Comparison of ENCODE assay signal across 8 cellular contexts in genomic region chr1:247110627-247111258, GRCh38. TPM values are rescaled to one million over a fixed set of nuclear protein-coding genes. Genes with fewer than 3 reads are reported as not detected.
DNase-seq lines count a peak whose midpoint lies in the region; ATAC-seq and TF ChIP-seq lines count a peak whose summit lies in the region.

No MANE protein-coding gene starts in this region.

- peaks cover 14 to 18% of the 10 kb centered on the region in 2 experiments for H3K4me1 ChIP-seq in trophoblast cell (ENCODE audit: control insufficient read depth in 1 of 2, insufficient read depth in 2 of 2, low read length in 2 of 2)

- peaks cover 2% of the 10 kb centered on the region for H3K27me3 ChIP-seq in trophoblast cell (ENCODE audit: insufficient read depth, low read length)

- peaks cover 48% of the 10 kb centered on the region for H3K27me3 Mint-ChIP-seq in activated CD4-positive, alpha-beta T cell treated with anti-CD3 and anti-CD28 coated beads, Interleukin-2, amount 10 ng/mL, durations not matched to agents 24 days and 14 days

- H3K27ac ChIP-seq in trophoblast cell (ENCODE audit: low read depth, low read length): no peak overlapping the region

- peak; percentile 63 for DNase-seq in activated CD4-positive, alpha-beta T cell treated with anti-CD3 and anti-CD28 coated beads, Interleukin-2, amount 10 ng/mL, durations not matched to agents 24 days and 14 days
- DNase-seq in fibroblast of mammary gland (ENCODE audit: low read depth) (peak; percentile 28), trophoblast cell (no peak), mucosa of gallbladder (ENCODE audit: low spot score) (no peak)

- no CpG with 5 or more reads among the region's 30 CpGs for WGBS in trophoblast cell (ENCODE audit: extremely low coverage, insufficient coverage, insufficient read length)

- no peak for TF ChIP-seq CTCF in fibroblast of mammary gland (conservative IDR thresholded peaks at IDR 0.05; ENCODE audit: control insufficient read depth, insufficient read depth, low read depth, low read length)

- peak overlapping the region; percentile 72 for H3K4ac ChIP-seq in trophoblast cell (ENCODE audit: low read depth, low read length)

- H3K4me2 ChIP-seq in trophoblast cell (ENCODE audit: low read length): peak overlapping the region; percentile 92

- peaks cover 6% of the 10 kb centered on the region for H3K4me1 Mint-ChIP-seq in activated CD4-positive, alpha-beta T cell treated with anti-CD3 and anti-CD28 coated beads, Interleukin-2, amount 10 ng/mL, durations not matched to agents 24 days and 14 days

- H4K91ac ChIP-seq in trophoblast cell (ENCODE audit: low read depth, low read length): peak overlapping the region; percentile 96

- ATAC-seq in GM18502 (IDR thresholded peaks at IDR 0.05; ENCODE audit: poor library complexity, unreplicated experiment): peak; percentile 34
- no peak for ATAC-seq in GM19455 (IDR thresholded peaks at IDR 0.05; ENCODE audit: unreplicated experiment)
- no peak for ATAC-seq in GM19452 (IDR thresholded peaks at IDR 0.05; ENCODE audit: unreplicated experiment)
- ATAC-seq in GM21786 (IDR thresholded peaks at IDR 0.05; ENCODE audit: unreplicated experiment): no peak

- peak overlapping the region; percentile 67 for H3K18ac ChIP-seq in trophoblast cell (ENCODE audit: low read length)

- H3K4me3 ChIP-seq in fibroblast of mammary gland (ENCODE audit: control insufficient read depth, low read depth, low read length): peak overlapping the region; percentile 49
- H3K4me3 ChIP-seq in trophoblast cell (ENCODE audit: low read depth, low read length): peak overlapping the region; percentile 75

- no peaks in the 10 kb centered on the region for H3K36me3 ChIP-seq in trophoblast cell (ENCODE audit: control insufficient read depth in 1 of 2, insufficient read depth in 2 of 2, low read length in 2 of 2)

- peak overlapping the region; percentile 87 for H2AFZ ChIP-seq in trophoblast cell (ENCODE audit: insufficient read depth, low read length, poor library complexity)

- peak overlapping the region; percentile 82 for H2BK120ac ChIP-seq in trophoblast cell (ENCODE audit: insufficient read depth, low read length, poor library complexity)

- no peak overlapping the region for H2BK12ac ChIP-seq in trophoblast cell (ENCODE audit: low read length)

- H3K9me3 Mint-ChIP-seq in activated CD4-positive, alpha-beta T cell treated with anti-CD3 and anti-CD28 coated beads, Interleukin-2, amount 10 ng/mL, durations not matched to agents 24 days and 14 days: peaks cover 19% of the 10 kb centered on the region

- peak overlapping the region; percentile 94 for H4K12ac ChIP-seq in trophoblast cell (ENCODE audit: low read depth, low read length)

- H3K9ac ChIP-seq in trophoblast cell (ENCODE audit: low read length): peak overlapping the region; percentile 79

- H3K14ac ChIP-seq in trophoblast cell (ENCODE audit: low read length): peak overlapping the region; percentile 92

- no peak overlapping the region for H2BK5ac ChIP-seq in trophoblast cell (ENCODE audit: low read depth, low read length, poor library complexity)

- intact Hi-C loops in activated CD4-positive, alpha-beta T cell treated with anti-CD3 and anti-CD28 coated beads, Interleukin-2, amount 10 ng/mL, durations not matched to agents 24 days and 14 days (cut with micrococcal nuclease): no loop called here

- H3K79me2 ChIP-seq in trophoblast cell (ENCODE audit: control insufficient read depth, insufficient read depth, low read length, poor library complexity): peaks cover 11% of the 10 kb centered on the region

- no peak overlapping the region for H3K23ac ChIP-seq in trophoblast cell (ENCODE audit: low read length)

- peak overlapping the region; percentile 0 for H3K27ac Mint-ChIP-seq in activated CD4-positive, alpha-beta T cell treated with anti-CD3 and anti-CD28 coated beads, Interleukin-2, amount 10 ng/mL, durations not matched to agents 24 days and 14 days

- peak overlapping the region; percentile 78 for H4K8ac ChIP-seq in trophoblast cell (ENCODE audit: low read depth, low read length)

- H3K36me3 Mint-ChIP-seq in activated CD4-positive, alpha-beta T cell treated with anti-CD3 and anti-CD28 coated beads, Interleukin-2, amount 10 ng/mL, durations not matched to agents 24 days and 14 days (ENCODE audit: low read depth): peaks cover 1% of the 10 kb centered on the region

- H3K9me3 ChIP-seq in trophoblast cell (ENCODE audit: insufficient read depth, low read depth, low read length): no peaks in the 10 kb centered on the region

- no peak overlapping the region for H2AK5ac ChIP-seq in trophoblast cell (ENCODE audit: low read length)

- peak overlapping the region; percentile 71 for H3K4me3 Mint-ChIP-seq in activated CD4-positive, alpha-beta T cell treated with anti-CD3 and anti-CD28 coated beads, Interleukin-2, amount 10 ng/mL, durations not matched to agents 24 days and 14 days

- H3K79me1 ChIP-seq in trophoblast cell (ENCODE audit: low read length): peaks cover 12% of the 10 kb centered on the region

RNA-seq across cellular contexts. Expression of gene ZNF669, which starts 6.6 kb away (rescaled TPM):
- total RNA-seq in activated CD4-positive, alpha-beta T cell treated with anti-CD3 and anti-CD28 coated beads, Interleukin-2, amount 10 ng/mL, durations not matched to agents 24 days and 14 days: 6.2 and 6.7 TPM in 2 replicates
- polyA plus RNA-seq in trophoblast cell (2013): 7.1 and 7.2 TPM in 2 replicates
- total RNA-seq in mucosa of gallbladder: 7.0 TPM

RNA-seq across cellular contexts. Expression of gene ZNF670, which starts 32.1 kb away (rescaled TPM):
- total RNA-seq in activated CD4-positive, alpha-beta T cell treated with anti-CD3 and anti-CD28 coated beads, Interleukin-2, amount 10 ng/mL, durations not matched to agents 24 days and 14 days: 2.8 TPM in 2 replicates
- 4.7 and 5.0 TPM in 2 replicates for polyA plus RNA-seq in trophoblast cell (2013)
- 3.8 TPM for total RNA-seq in mucosa of gallbladder

Comparison
In these comparisons a context has a peak if more than half of its experiments do, and no peak if none do; other contexts are left out.
1. DNase-seq: peak in activated CD4-positive, alpha-beta T cell treated with anti-CD3 and anti-CD28 coated beads, Interleukin-2, amount 10 ng/mL, durations not matched to agents 24 days and 14 days (single experiment) and fibroblast of mammary gland (single experiment); none in trophoblast cell (0 of 2) and mucosa of gallbladder (single experiment).